11 cellular contexts compared by ENCODE assay signal in genomic region chr1:27106561-27107323, GRCh38. TPM values are rescaled to one million over a fixed set of nuclear protein-coding genes. Genes with fewer than 3 reads are reported as not detected.
DNase-seq lines count a peak whose midpoint lies in the region; ATAC-seq, FAIRE-seq and TF ChIP-seq lines count a peak whose summit lies in the region.
"Had no signal": no experiment of that assay in that cellular context is flagged by ENCODE, and none has a peak within 500 bp of the region (broad histone marks: within the 10 kb centered on the region; RNA-seq: fewer than 3 reads in every experiment).

No MANE protein-coding gene starts in this region.

- no peaks in the 10 kb centered on the region for H3K9me3 Mint-ChIP-seq in effector memory CD8-positive, alpha-beta T cell
- H3K9me3 Mint-ChIP-seq in CD4-positive, alpha-beta T cell: no peaks in the 10 kb centered on the region

- H3K4me1 Mint-ChIP-seq in effector memory CD8-positive, alpha-beta T cell (ENCODE audit: low read depth in 2 of 2): peaks cover 12 to 20% of the 10 kb centered on the region in 2 donors
- H3K4me1 Mint-ChIP-seq in CD4-positive, alpha-beta T cell (ENCODE audit: low read depth): peaks cover 15% of the 10 kb centered on the region

- H3K4me3 Mint-ChIP-seq in effector memory CD8-positive, alpha-beta T cell: no peak overlapping the region
- H3K4me3 Mint-ChIP-seq in CD4-positive, alpha-beta T cell: no peak overlapping the region

- no peak overlapping the region for H2AFZ ChIP-seq in ACC112 (ENCODE audit: low read length, unreplicated experiment)

- no peaks in the 10 kb centered on the region for H3K27me3 Mint-ChIP-seq in effector memory CD8-positive, alpha-beta T cell
- no peaks in the 10 kb centered on the region for H3K27me3 Mint-ChIP-seq in CD4-positive, alpha-beta T cell

- H3K36me3 Mint-ChIP-seq in effector memory CD8-positive, alpha-beta T cell (ENCODE audit: insufficient read depth): peaks cover 11% of the 10 kb centered on the region
- H3K36me3 Mint-ChIP-seq in CD4-positive, alpha-beta T cell (ENCODE audit: low read depth): peaks cover 20% of the 10 kb centered on the region

- intact Hi-C loops in CD4-positive, alpha-beta T cell (cut with DNase I, micrococcal nuclease): no loop called here

- H3K4me3 ChIP-seq in ACC112 (ENCODE audit: low read depth, low read length) (no peak overlapping the region), NT2/D1 (ENCODE audit: insufficient read length, low read depth) (no peak overlapping the region)
- H3K4me3 ChIP-seq: skin epidermis had no signal

- peak; percentile 9 for ATAC-seq in effector memory CD8-positive, alpha-beta T cell (replicated peaks)
- ATAC-seq in CD4-positive, alpha-beta T cell (ENCODE audit: poor library complexity): no peak
- no peak for ATAC-seq in GM18502 (IDR thresholded peaks at IDR 0.05; ENCODE audit: poor library complexity, unreplicated experiment)

- POLR2A ChIA-PET in CD4-positive, alpha-beta T cell (lab: Charles Lee): no interaction called here

- H3K27me3 ChIP-seq in ACC112 (ENCODE audit: insufficient read depth, low read length) (no peaks in the 10 kb centered on the region), NT2/D1 (ENCODE audit: insufficient read depth, insufficient read length) (no peaks in the 10 kb centered on the region)
- no peaks in the 10 kb centered on the region for H3K27me3 ChIP-seq in CD4-positive, alpha-beta T cell (ENCODE audit: control insufficient read depth, insufficient read depth, low read length)

- no peak for TF ChIP-seq CTCF in CD4-positive, alpha-beta T cell (IDR thresholded peaks at IDR 0.05)

- H3K9me3 ChIP-seq in NT2/D1 (ENCODE audit: insufficient read depth, low read length): no peaks in the 10 kb centered on the region
- no peaks in the 10 kb centered on the region for H3K9me3 ChIP-seq in CD4-positive, alpha-beta T cell (ENCODE audit: control insufficient read depth, low read length)

- H3K9ac ChIP-seq in NT2/D1 (ENCODE audit: insufficient read length, low read depth): peak overlapping the region; percentile 24

- no peak for TF ChIP-seq POLR2A in GM12891 (IDR thresholded peaks at IDR 0.05; ENCODE audit: low read depth, low read length)

- H3K4me1 ChIP-seq in ACC112 (ENCODE audit: control insufficient read depth, insufficient read depth, low read length, unreplicated experiment): peaks cover 30% of the 10 kb centered on the region
- H3K4me1 ChIP-seq in NT2/D1 (ENCODE audit: insufficient read depth, insufficient read length): peaks cover 5% of the 10 kb centered on the region

- H3K27ac ChIP-seq in ACC112 (ENCODE audit: low read depth, low read length): peak overlapping the region; percentile 49; the same call in 1 of the 2 replicates
- H3K27ac ChIP-seq in CD4-positive, alpha-beta T cell (ENCODE audit: low read depth, low read length): no peak overlapping the region

- H3K27ac Mint-ChIP-seq in effector memory CD8-positive, alpha-beta T cell: peak overlapping the region; percentile 17 to 30
- H3K27ac Mint-ChIP-seq in CD4-positive, alpha-beta T cell: no peak overlapping the region

- H3K36me3 ChIP-seq in ACC112 (ENCODE audit: insufficient read depth, low read length) (0 out of 2 replicates have a peak, but pooled peaks cover 3% of the 10 kb centered on the region), NT2/D1 (ENCODE audit: insufficient read depth, insufficient read length, low read length) (peaks cover 79% of the 10 kb centered on the region)

- CTCF ChIA-PET in CD4-positive, alpha-beta T cell (lab: Charles Lee): no interaction called here

- DNase-seq in GM12891 (ENCODE audit: insufficient read length, low spot score): peak; percentile 60
- no peak for DNase-seq in NT2/D1 (ENCODE audit: low read depth, low spot score)
- DNase-seq in effector memory CD8-positive, alpha-beta T cell: no peak
- no peak for DNase-seq in DMS153 (lab: John Stamatoyannopoulos, UW)
- no peak for DNase-seq in SK-N-DZ (ENCODE audit: low spot score)
- no peak for DNase-seq in CD4-positive, alpha-beta T cell
- DNase-seq: DMS 273 treated with DMSO at 0.1 percent for 48 hours, NCI-H524 treated with DMSO at 0.1 percent for 48 hours had no signal

- H3K79me2 ChIP-seq in ACC112 (ENCODE audit: control insufficient read depth, insufficient read depth, low read length, unreplicated experiment): peaks cover 5% of the 10 kb centered on the region

- peak; percentile 81 for FAIRE-seq in GM12891 (lab: Jason Lieb, UNC)

TF ChIP-seq in GM12891, 5 proteins besides CTCF, POLR2A, EP300 and RAD21:
- TF ChIP-seq SPI1 (IDR thresholded peaks at IDR 0.05; ENCODE audit: low read depth, low read length) (peak; percentile 92), POU2F2 (IDR thresholded peaks at IDR 0.05; ENCODE audit: low read depth, low read length) (no peak)

RNA-seq across cellular contexts. Expression of gene SLC9A1, which starts 48.2 kb away (rescaled TPM):
- 8.9 TPM for polyA plus RNA-seq in GM12891 (2012; ENCODE audit: low read depth, missing spikeins)
- polyA plus RNA-seq in SK-N-DZ (2014; cell fraction: cytosol; rRNA removed): 3.7 and 5.6 TPM in 2 replicates
- polyA plus RNA-seq in SK-N-DZ (2014; cell fraction: nucleus; rRNA removed): 2.2 and 5.6 TPM in 2 replicates
- 10 to 100 TPM; 14.2 to 19.0 TPM for total RNA-seq in CD4-positive, alpha-beta T cell
